In genomic region chr3:184236033-184236410, GRCh38 we compare ENCODE assay signal across 17 cellular contexts. TPM values are rescaled to one million over a fixed set of nuclear protein-coding genes. Genes with fewer than 3 reads are reported as not detected.
DNase-seq lines count a peak whose midpoint lies in the region; ATAC-seq and TF ChIP-seq lines count a peak whose summit lies in the region.
"Had no signal": no experiment of that assay in that cellular context is flagged by ENCODE, and none has a peak within 500 bp of the region (broad histone marks: within the 10 kb centered on the region; RNA-seq: fewer than 3 reads in every experiment).

No MANE protein-coding gene starts in this region.

- ATAC-seq in activated naive CD8-positive, alpha-beta T cell treated with anti-CD3 and anti-CD28 coated beads, Interleukin-2, amount 50 U/mL, for 24 hours = no peak

- intact Hi-C loops in tibial artery (cut with DNase I; ENCODE audit: low total_unique reads) = no loop called here

- no peak overlapping the region for H3K27ac Mint-ChIP-seq in endodermal cell
- no peak overlapping the region for H3K27ac Mint-ChIP-seq in activated naive CD8-positive, alpha-beta T cell treated with anti-CD3 and anti-CD28 coated beads, Interleukin-2, amount 50 U/mL, for 24 hours
- H3K27ac Mint-ChIP-seq: CD4-positive, alpha-beta memory T cell; HFFc6 had no signal

- H3K4me3 Mint-ChIP-seq in endodermal cell = no peak overlapping the region
- H3K4me3 Mint-ChIP-seq in activated naive CD8-positive, alpha-beta T cell treated with anti-CD3 and anti-CD28 coated beads, Interleukin-2, amount 50 U/mL, for 24 hours = no peak overlapping the region
- H3K4me3 Mint-ChIP-seq: CD4-positive, alpha-beta memory T cell; HFFc6 had no signal

- peak; percentile 21 for DNase-seq in 8988T
- DNase-seq in GM13977 (ENCODE audit: low spot score) = peak; percentile 9
- peak; percentile 82 for DNase-seq in endodermal cell
- peak; percentile 55 for DNase-seq in mesendoderm
- no peak for DNase-seq in tibial artery
- no peak for DNase-seq in activated naive CD8-positive, alpha-beta T cell treated with anti-CD3 and anti-CD28 coated beads, Interleukin-2, amount 50 U/mL, for 24 hours
- DNase-seq in RWPE1 (ENCODE audit: low spot score) = no peak
- no peak for DNase-seq in stimulated activated CD4-positive, alpha-beta T cell treated with anti-CD3 and anti-CD28 coated beads, Interleukin-1b, Interleukin-23, amount 100 ng/mL, for 48 hours
- DNase-seq: CD4-positive, alpha-beta memory T cell; DMS153; DMS79 treated with DMSO at 0.1 percent for 48 hours; EL; GOT3; HCEC 1CT had no signal

- H2BK5ac ChIP-seq in mesendoderm (ENCODE audit: low read length) = no peak overlapping the region

- CTCF ChIA-PET in RWPE1 (lab: Yijun Ruan, JAX) = interaction anchor here (0.6 to 2.3 kb wide), 3 partner anchors 8 to 47 kb away, joined by 3 to 17 read pairs (median 3); partner anchors contain the start of gene EEF1AKMT4

- POLR2A ChIA-PET in RWPE1 (lab: Yijun Ruan, JAX; ENCODE audit: low non-redundant PET) = no interaction called here

- H3K27me3 ChIP-seq in endodermal cell (ENCODE audit: control insufficient read depth, insufficient read depth, low read length, poor library complexity, severe bottlenecking) = peaks cover 56% of the 10 kb centered on the region
- peaks cover 18% of the 10 kb centered on the region for H3K27me3 ChIP-seq in mesendoderm (ENCODE audit: insufficient read depth, low read length, poor library complexity)
- peaks cover 0 to 51% of the 10 kb centered on the region in 2 donors for H3K27me3 ChIP-seq in tibial artery

- no peaks in the 10 kb centered on the region for H3K79me1 ChIP-seq in mesendoderm (ENCODE audit: low read length)

- H3K36me3 Mint-ChIP-seq in endodermal cell (ENCODE audit: low read depth) = no peaks in the 10 kb centered on the region
- H3K36me3 Mint-ChIP-seq in activated naive CD8-positive, alpha-beta T cell treated with anti-CD3 and anti-CD28 coated beads, Interleukin-2, amount 50 U/mL, for 24 hours (ENCODE audit: low read depth) = no peaks in the 10 kb centered on the region

- H4K8ac ChIP-seq in mesendoderm (ENCODE audit: low read depth, low read length) = no peak overlapping the region

- WGBS in endodermal cell (ENCODE audit: insufficient coverage in 1 of 2, insufficient read length in 1 of 2), 2 experiments = 43 to 72% methylated on average over 5 to 14 of the region's 14 CpGs
- no CpG with 5 or more reads among the region's 14 CpGs for WGBS in mesendoderm (ENCODE audit: extremely low coverage, insufficient coverage, low lambda C conversion rate)

- no peak overlapping the region for H3K9ac ChIP-seq in endodermal cell (ENCODE audit: extremely low read depth, low read length, poor library complexity, severe bottlenecking)
- no peak overlapping the region for H3K9ac ChIP-seq in mesendoderm (ENCODE audit: low read length)

- H3K4me1 ChIP-seq in endodermal cell (ENCODE audit: control insufficient read depth, insufficient read depth, low read length) = peaks cover 3% of the 10 kb centered on the region
- no peaks in the 10 kb centered on the region for H3K4me1 ChIP-seq in mesendoderm (ENCODE audit: control insufficient read depth, low read depth, low read length)
- H3K4me1 ChIP-seq in tibial artery = peaks cover 0 to 1% (median 0%) of the 10 kb centered on the region in 4 donors

- H3K79me2 ChIP-seq in mesendoderm (ENCODE audit: control insufficient read depth, insufficient read depth, low read length) = no peaks in the 10 kb centered on the region

- in situ Hi-C loops in GM13977 (cut with MboI; ENCODE audit: low pct_unique_long_range_greater_than_20kb, low sequenced_read_pairs, unreplicated experiment) = loop anchor here (25.0 kb wide), 1 partner anchor 349 kb away; the partner anchor contains the start of gene PARL

- H3K9me3 ChIP-seq in endodermal cell (ENCODE audit: control insufficient read depth, low read length) = no peaks in the 10 kb centered on the region
- H3K9me3 ChIP-seq in tibial artery = no peaks in the 10 kb centered on the region

- no peak overlapping the region for H3K4me3 ChIP-seq in endodermal cell (ENCODE audit: low read length)
- no peak overlapping the region for H3K4me3 ChIP-seq in mesendoderm (ENCODE audit: low read length)
- no peak overlapping the region for H3K4me3 ChIP-seq in tibial artery

- H3K36me3 ChIP-seq in endodermal cell (ENCODE audit: control insufficient read depth, insufficient read depth, low read length) (no peaks in the 10 kb centered on the region), mesendoderm (ENCODE audit: control insufficient read depth, insufficient read depth, low read length) (no peaks in the 10 kb centered on the region), tibial artery (no peaks in the 10 kb centered on the region)

- no peak overlapping the region for H3K23ac ChIP-seq in mesendoderm (ENCODE audit: low read length)

- TF ChIP-seq CTCF in GM13977 (IDR thresholded peaks at IDR 0.05; ENCODE audit: extremely low read depth, insufficient read depth, missing control alignments) (no peak), endodermal cell (conservative IDR thresholded peaks at IDR 0.05) (no peak), tibial artery (IDR thresholded peaks at IDR 0.05) (no peak), RWPE1 (conservative IDR thresholded peaks at IDR 0.05; ENCODE audit: low read depth) (no peak)

- H3K27ac ChIP-seq in endodermal cell (ENCODE audit: low read depth, low read length) (no peak overlapping the region), mesendoderm (ENCODE audit: low read depth, low read length) (no peak overlapping the region), tibial artery (no peak overlapping the region), RWPE1 (no peak overlapping the region)
- H3K27ac ChIP-seq: C4-2B, HL-60 had no signal

- no peak overlapping the region for H3K4ac ChIP-seq in mesendoderm (ENCODE audit: low read depth, low read length)

- peaks cover 70% of the 10 kb centered on the region for H3K27me3 Mint-ChIP-seq in endodermal cell (ENCODE audit: insufficient read depth)
- peaks cover 20% of the 10 kb centered on the region for H3K27me3 Mint-ChIP-seq in activated naive CD8-positive, alpha-beta T cell treated with anti-CD3 and anti-CD28 coated beads, Interleukin-2, amount 50 U/mL, for 24 hours

- H3K9me3 Mint-ChIP-seq in endodermal cell = no peaks in the 10 kb centered on the region
- no peaks in the 10 kb centered on the region for H3K9me3 Mint-ChIP-seq in activated naive CD8-positive, alpha-beta T cell treated with anti-CD3 and anti-CD28 coated beads, Interleukin-2, amount 50 U/mL, for 24 hours
- H3K9me3 Mint-ChIP-seq: HFFc6 had no signal

- H3K4me2 ChIP-seq in mesendoderm (ENCODE audit: low read length) = no peak overlapping the region

- H3K56ac ChIP-seq in mesendoderm (ENCODE audit: low read length) = no peak overlapping the region

- no peak overlapping the region for H2AK5ac ChIP-seq in mesendoderm (ENCODE audit: low read length)

- H2BK15ac ChIP-seq in mesendoderm (replicated peaks; ENCODE audit: low read depth) = no peak overlapping the region

- H3K4me1 Mint-ChIP-seq in endodermal cell = peaks cover 8% of the 10 kb centered on the region
- H3K4me1 Mint-ChIP-seq in activated naive CD8-positive, alpha-beta T cell treated with anti-CD3 and anti-CD28 coated beads, Interleukin-2, amount 50 U/mL, for 24 hours = peaks cover 5% of the 10 kb centered on the region

- no peak overlapping the region for H2BK120ac ChIP-seq in mesendoderm (ENCODE audit: low read depth, low read length)

- no peak overlapping the region for H3K18ac ChIP-seq in mesendoderm (ENCODE audit: low read length)

- H4K5ac ChIP-seq in mesendoderm (ENCODE audit: low read length) = no peak overlapping the region

RNA-seq across cellular contexts. Expression of gene VWA5B2, which starts 6.6 kb away (rescaled TPM):
- under 1 TPM; 0.62 to 0.97 TPM for total RNA-seq in endodermal cell
- 0.18 TPM for polyA plus RNA-seq in endodermal cell (2013, experiment 1 of 2)
- polyA plus RNA-seq in endodermal cell (2013, experiment 2 of 2) = 0.21 TPM
- 0.01 TPM for polyA plus RNA-seq in mesendoderm (2013, experiment 1 of 2)
- polyA plus RNA-seq in mesendoderm (2013, experiment 2 of 2) = 0.03 TPM
- total RNA-seq: CD4-positive, alpha-beta memory T cell; HFFc6 had no signal

RNA-seq across cellular contexts. Expression of gene ALG3, which starts 12.7 kb away (rescaled TPM):
- total RNA-seq in endodermal cell = 10 to 100 TPM; 37.3 to 42.5 TPM
- 36.7 TPM for polyA plus RNA-seq in endodermal cell (2013, experiment 1 of 2)
- polyA plus RNA-seq in endodermal cell (2013, experiment 2 of 2) = 27.1 TPM
- polyA plus RNA-seq in mesendoderm (2013, experiment 1 of 2) = 73.2 TPM
- 72.2 TPM for polyA plus RNA-seq in mesendoderm (2013, experiment 2 of 2)

RNA-seq across cellular contexts. Expression of gene EEF1AKMT4, which starts 13.4 kb away (rescaled TPM):
- total RNA-seq in endodermal cell = 1 to 10 TPM; 4.5 to 5.2 TPM
- 3.1 TPM for polyA plus RNA-seq in endodermal cell (2013, experiment 1 of 2)
- 1.9 TPM for polyA plus RNA-seq in endodermal cell (2013, experiment 2 of 2)
- 9.7 TPM for polyA plus RNA-seq in mesendoderm (2013, experiment 1 of 2)
- 9.8 TPM for polyA plus RNA-seq in mesendoderm (2013, experiment 2 of 2)

RNA-seq across cellular contexts. Expression of gene CAMK2N2, which starts 25.3 kb away (rescaled TPM):
- total RNA-seq in endodermal cell = 1 to 10 TPM in 1 of 2 donors, under 1 TPM in 1; 0.33 to 1.8 TPM
- polyA plus RNA-seq in endodermal cell (2013, experiment 1 of 2) = 4.8 TPM
- polyA plus RNA-seq in endodermal cell (2013, experiment 2 of 2) = 3.8 TPM
- polyA plus RNA-seq in mesendoderm (2013, experiment 1 of 2) = 7.3 TPM
- 7.3 TPM for polyA plus RNA-seq in mesendoderm (2013, experiment 2 of 2)
- polyA plus RNA-seq: CD4-positive, alpha-beta memory T cell had no signal

RNA-seq across cellular contexts. Expression of gene ECE2, which starts 39.8 kb away (rescaled TPM):
- total RNA-seq in endodermal cell = not detected
- not detected for polyA plus RNA-seq in endodermal cell (2013, experiment 1 of 2)
- not detected for polyA plus RNA-seq in endodermal cell (2013, experiment 2 of 2)
- 0.10 TPM for polyA plus RNA-seq in mesendoderm (2013, experiment 1 of 2)
- 0.20 TPM for polyA plus RNA-seq in mesendoderm (2013, experiment 2 of 2)
- total RNA-seq: CD4-positive, alpha-beta memory T cell; HFFc6 had no signal
- polyA plus RNA-seq: CD4-positive, alpha-beta memory T cell had no signal

Comparison
In these comparisons a context has a peak if more than half of its experiments do, and no peak if none do; other contexts are left out.
1. DNase-seq: peak in 8988T (single experiment), GM13977 (single experiment), endodermal cell (single experiment) and mesendoderm (single experiment); none in tibial artery (0 of 2), activated naive CD8-positive, alpha-beta T cell treated with anti-CD3 and anti-CD28 coated beads, Interleukin-2, amount 50 U/mL, for 24 hours (single experiment), RWPE1 (single experiment) and stimulated activated CD4-positive, alpha-beta T cell treated with anti-CD3 and anti-CD28 coated beads, Interleukin-1b, Interleukin-23, amount 100 ng/mL, for 48 hours (single experiment).